ENCODE assay signal across 25 cellular contexts in the genomic region with DNA sequence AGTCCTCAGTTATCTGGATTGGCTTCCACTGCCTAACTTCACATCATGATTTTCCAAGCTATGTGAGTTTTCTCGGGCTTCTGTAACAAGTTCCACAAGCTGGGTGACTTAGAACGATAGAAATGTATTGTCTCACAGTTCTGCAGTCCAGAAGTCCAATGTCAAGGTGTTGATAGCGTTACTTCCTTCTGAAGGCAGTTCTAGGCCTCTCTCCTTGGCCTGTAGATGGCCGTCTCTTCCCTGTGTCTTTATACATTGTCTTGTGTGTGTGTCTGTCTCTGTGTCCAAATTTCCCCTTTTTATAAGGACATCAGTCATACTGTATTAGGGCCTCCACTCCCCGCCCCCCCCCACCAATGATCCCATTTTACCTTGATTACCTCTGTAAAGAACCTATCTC. TPM values are rescaled to one million over a fixed set of nuclear protein-coding genes. Genes with fewer than 3 reads are reported as not detected.
DNase-seq lines count a peak whose midpoint lies in the region; ATAC-seq, FAIRE-seq and TF ChIP-seq lines count a peak whose summit lies in the region.
"Had no signal": no experiment of that assay in that cellular context is flagged by ENCODE, and none has a peak within 500 bp of the region (broad histone marks: within the 10 kb centered on the region; RNA-seq: fewer than 3 reads in every experiment).

No MANE protein-coding gene starts in this region.

- peak overlapping the region; percentile 76 for H3K27ac ChIP-seq in left ventricle myocardium inferior (replicated peaks)
- H3K27ac ChIP-seq in small intestine (ENCODE audit: low read depth in 1 of 2, low read length in 1 of 2), result no peak overlapping the region
- no peak overlapping the region for H3K27ac ChIP-seq in CD4-positive, alpha-beta memory T cell (ENCODE audit: low read depth, low read length)
- H3K27ac ChIP-seq: A549; BLaER1 treated with 17β-estradiol and CSF1 and Interleukin-3, amounts not matched to agents 10 nM and 100 nM; GM23248 had no signal

- POLR2A ChIA-PET in GM10248 (lab: Yijun Ruan, JAX), result no interaction called here
- POLR2A ChIA-PET in CD4-positive, alpha-beta memory T cell (lab: Charles Lee; ENCODE audit: partially characterized antibody), result no interaction called here

- H3K27ac Mint-ChIP-seq in endothelial cell (ENCODE audit: unreplicated experiment), result no peak overlapping the region
- H3K27ac Mint-ChIP-seq in CD4-positive, alpha-beta memory T cell, result no peak overlapping the region
- H3K27ac Mint-ChIP-seq: CD14-positive monocyte; CD4-positive, alpha-beta T cell had no signal

- H3K4me1 ChIP-seq in left ventricle myocardium inferior (peaks cover 69% of the 10 kb centered on the region), small intestine (ENCODE audit: control insufficient read depth in 2 of 2, insufficient read depth in 1 of 2, low read depth in 1 of 2, low read length in 1 of 2) (peaks cover 0 to 1% of the 10 kb centered on the region in 2 donors)
- no peaks in the 10 kb centered on the region for H3K4me1 ChIP-seq in CD4-positive, alpha-beta memory T cell (ENCODE audit: insufficient read depth, low read length)
- H3K4me1 ChIP-seq: A549, BE2C, Caco-2 had no signal

- intact Hi-C loops in left ventricle myocardium inferior (cut with micrococcal nuclease) (no loop called here), left ventricle myocardium superior (cut with micrococcal nuclease) (no loop called here)
- intact Hi-C loops in CD4-positive, alpha-beta memory T cell (cut with micrococcal nuclease), result no loop called here

- ATAC-seq in left ventricle myocardium superior, result no peak
- ATAC-seq: A549, GM12878 had no signal

- WGBS in small intestine, 3 donors, result 33 to 83% (median 55%) methylated on average over 5 of the region's 5 CpGs

- TF ChIP-seq CTCF in left ventricle myocardium inferior (IDR thresholded peaks at IDR 0.05; ENCODE audit: borderline replicate concordance) (no peak), endothelial cell (IDR thresholded peaks at IDR 0.05; ENCODE audit: unreplicated experiment) (no peak), GM10248 (IDR thresholded peaks at IDR 0.05; ENCODE audit: control extremely low read depth, extremely low read depth, low read depth, missing control alignments) (no peak)

- H3K4me3 ChIP-seq in left ventricle myocardium inferior, result no peak overlapping the region
- H3K4me3 ChIP-seq in small intestine (ENCODE audit: low read depth in 1 of 2, low read length in 2 of 2), result no peak overlapping the region
- no peak overlapping the region for H3K4me3 ChIP-seq in CD4-positive, alpha-beta memory T cell (ENCODE audit: low read length in 2 of 2)
- H3K4me3 ChIP-seq: A549; BLaER1 treated with 17β-estradiol and CSF1 and Interleukin-3, amounts not matched to agents 10 nM and 100 nM; GM12878; GM23248 had no signal

- DNase-seq in left ventricle myocardium inferior, result no peak
- no peak for DNase-seq in left ventricle myocardium superior
- DNase-seq in endothelial cell (ENCODE audit: low spot score), result no peak
- peak; percentile 74 for DNase-seq in small intestine
- no peak for DNase-seq in GM10248 (ENCODE audit: extremely low spot score)
- DNase-seq in CD4-positive, alpha-beta memory T cell, result no peak
- no peak for DNase-seq in NCI-H2029 treated with DMSO at 0.1 percent for 48 hours (lab: John Stamatoyannopoulos, UW)
- DNase-seq: 8988T; ACHN; AML-193; BE2C; Caco-2; CD4-positive, alpha-beta T cell; DMS153; DND-41; GM23248; H7; HCEC 1CT had no signal

- CTCF ChIA-PET in GM10248 (lab: Yijun Ruan, JAX), result no interaction called here
- CTCF ChIA-PET in CD4-positive, alpha-beta memory T cell (lab: Charles Lee; ENCODE audit: partially characterized antibody), result no interaction called here

- peak overlapping the region; percentile 26 for H3K4me3 Mint-ChIP-seq in endothelial cell (ENCODE audit: unreplicated experiment)
- H3K4me3 Mint-ChIP-seq in CD4-positive, alpha-beta memory T cell, result no peak overlapping the region
- H3K4me3 Mint-ChIP-seq: CD4-positive, alpha-beta T cell had no signal

- H3K36me3 ChIP-seq in left ventricle myocardium inferior, result peaks cover 6% of the 10 kb centered on the region
- no peaks in the 10 kb centered on the region for H3K36me3 ChIP-seq in small intestine (ENCODE audit: control insufficient read depth in 2 of 2, insufficient read depth in 2 of 2, low read length in 2 of 2)
- H3K36me3 ChIP-seq in CD4-positive, alpha-beta memory T cell (ENCODE audit: insufficient read depth, low read length), result no peaks in the 10 kb centered on the region
- H3K36me3 ChIP-seq: BE2C; BLaER1 treated with 17β-estradiol and CSF1 and Interleukin-3, amounts not matched to agents 10 nM and 100 nM had no signal

- H3K9me3 Mint-ChIP-seq in endothelial cell (ENCODE audit: unreplicated experiment), result no peaks in the 10 kb centered on the region
- H3K9me3 Mint-ChIP-seq in CD4-positive, alpha-beta memory T cell, result no peaks in the 10 kb centered on the region
- H3K9me3 Mint-ChIP-seq: CD4-positive, alpha-beta T cell had no signal

- FAIRE-seq in small intestine (lab: Jason Lieb, UNC), result no peak
- FAIRE-seq: A549, G401.6, GM12878, GM19239, H1 had no signal

- peaks cover 55% of the 10 kb centered on the region for H3K36me3 Mint-ChIP-seq in endothelial cell (ENCODE audit: low read depth, unreplicated experiment)
- H3K36me3 Mint-ChIP-seq in CD4-positive, alpha-beta memory T cell, result no peaks in the 10 kb centered on the region
- H3K36me3 Mint-ChIP-seq: CD14-positive monocyte had no signal

- no peaks in the 10 kb centered on the region for H3K27me3 ChIP-seq in left ventricle myocardium inferior (ENCODE audit: low read depth)
- no peaks in the 10 kb centered on the region for H3K27me3 ChIP-seq in small intestine (ENCODE audit: control insufficient read depth in 2 of 2, insufficient read depth in 2 of 2, low read length in 2 of 2)
- H3K27me3 ChIP-seq in CD4-positive, alpha-beta memory T cell (ENCODE audit: insufficient read depth, low read length), result no peaks in the 10 kb centered on the region
- H3K27me3 ChIP-seq: BE2C had no signal

- H3K27me3 Mint-ChIP-seq in endothelial cell (ENCODE audit: unreplicated experiment), result no peaks in the 10 kb centered on the region
- H3K27me3 Mint-ChIP-seq in CD4-positive, alpha-beta memory T cell, result peaks cover 4 to 6% of the 10 kb centered on the region in 2 donors

- H3K9me3 ChIP-seq in left ventricle myocardium inferior (replicated peaks), result no peaks in the 10 kb centered on the region
- no peaks in the 10 kb centered on the region for H3K9me3 ChIP-seq in small intestine (ENCODE audit: control insufficient read depth, low read depth)
- H3K9me3 ChIP-seq in CD4-positive, alpha-beta memory T cell (ENCODE audit: control insufficient read depth in 1 of 2, low read length in 2 of 2), result no peaks in the 10 kb centered on the region
- H3K9me3 ChIP-seq: A549; BE2C; BLaER1 treated with 17β-estradiol and CSF1 and Interleukin-3, amounts not matched to agents 10 nM and 100 nM; Caco-2 had no signal

- peaks cover 25% of the 10 kb centered on the region for H3K4me1 Mint-ChIP-seq in endothelial cell (ENCODE audit: unreplicated experiment)
- peaks cover 0 to 4% (median 2%) of the 10 kb centered on the region in 4 donors for H3K4me1 Mint-ChIP-seq in CD4-positive, alpha-beta memory T cell

RNA-seq across cellular contexts. Expression of a gene that starts 7.5 kb away (rescaled TPM):
- 88.9 TPM for total RNA-seq in left ventricle myocardium inferior
- 72.5 TPM for total RNA-seq in left ventricle myocardium superior
- 327 TPM for total RNA-seq in endothelial cell (ENCODE audit: unreplicated experiment)
- 10 to 100 TPM in 1 of 3 donors, 1 to 10 TPM in 1, under 1 TPM in 1; 0.67 to 12.1 (median 2.4) TPM for polyA plus RNA-seq in small intestine
- total RNA-seq in CD4-positive, alpha-beta memory T cell, result under 1 TPM in 1 of 2 experiments, not detected in 1; 0.44 TPM
- not detected for polyA plus RNA-seq in CD4-positive, alpha-beta memory T cell

Comparison
In these comparisons a context has a peak if more than half of its experiments do, and no peak if none do; other contexts are left out.
1. RNA of a gene that starts 7.5 kb away (total RNA-seq): 327 TPM in endothelial cell (single experiment), 88.9 TPM in left ventricle myocardium inferior (single experiment) and 72.5 TPM in left ventricle myocardium superior (single experiment); 0.44 TPM in CD4-positive, alpha-beta memory T cell; every median in the first group is over 10 times any median in the second.